In the genomic region with DNA sequence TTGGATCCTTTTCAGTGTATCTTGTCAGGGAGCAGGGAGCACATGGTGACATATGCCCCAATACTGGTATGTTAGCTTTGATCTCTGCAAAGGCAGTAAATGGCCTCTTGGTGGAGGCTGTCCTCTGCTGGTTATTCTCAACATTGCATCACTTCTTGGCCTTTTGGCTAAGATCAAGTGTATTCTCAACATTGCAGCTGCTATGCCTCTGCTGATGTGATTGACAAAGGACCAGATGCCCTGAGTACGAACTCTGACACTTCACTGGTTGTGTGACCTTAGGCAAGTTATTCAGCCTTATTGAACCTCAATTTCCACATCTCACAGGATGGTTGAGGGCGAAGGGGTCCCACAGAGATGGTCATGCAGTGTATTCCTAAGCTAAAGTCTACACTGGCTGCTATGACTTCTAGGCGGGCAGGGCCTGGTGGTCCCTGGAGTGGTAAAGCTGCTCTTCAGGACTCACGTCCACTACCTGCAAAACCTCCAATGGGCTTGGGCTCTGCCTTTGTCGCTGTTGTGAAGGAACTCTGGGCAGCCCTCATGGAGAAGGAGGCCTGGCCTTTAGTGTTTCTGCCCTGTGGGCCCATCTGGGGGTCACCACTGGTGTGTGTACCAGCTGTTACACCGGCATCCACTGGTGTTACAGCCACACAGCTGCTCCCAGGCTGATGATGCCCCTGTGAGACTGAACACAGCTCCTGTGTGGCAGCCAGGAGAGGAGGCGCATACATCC, we compare ENCODE assay signal across 1 cellular context.
TF ChIP-seq lines count a peak whose summit lies in the region.

No MANE protein-coding gene starts in this region.

TF ChIP-seq in HepG2, 621 proteins besides CTCF, POLR2A, EP300 and RAD21 (continued from another document and continues in another):
- TF ChIP-seq, protein P1, sequence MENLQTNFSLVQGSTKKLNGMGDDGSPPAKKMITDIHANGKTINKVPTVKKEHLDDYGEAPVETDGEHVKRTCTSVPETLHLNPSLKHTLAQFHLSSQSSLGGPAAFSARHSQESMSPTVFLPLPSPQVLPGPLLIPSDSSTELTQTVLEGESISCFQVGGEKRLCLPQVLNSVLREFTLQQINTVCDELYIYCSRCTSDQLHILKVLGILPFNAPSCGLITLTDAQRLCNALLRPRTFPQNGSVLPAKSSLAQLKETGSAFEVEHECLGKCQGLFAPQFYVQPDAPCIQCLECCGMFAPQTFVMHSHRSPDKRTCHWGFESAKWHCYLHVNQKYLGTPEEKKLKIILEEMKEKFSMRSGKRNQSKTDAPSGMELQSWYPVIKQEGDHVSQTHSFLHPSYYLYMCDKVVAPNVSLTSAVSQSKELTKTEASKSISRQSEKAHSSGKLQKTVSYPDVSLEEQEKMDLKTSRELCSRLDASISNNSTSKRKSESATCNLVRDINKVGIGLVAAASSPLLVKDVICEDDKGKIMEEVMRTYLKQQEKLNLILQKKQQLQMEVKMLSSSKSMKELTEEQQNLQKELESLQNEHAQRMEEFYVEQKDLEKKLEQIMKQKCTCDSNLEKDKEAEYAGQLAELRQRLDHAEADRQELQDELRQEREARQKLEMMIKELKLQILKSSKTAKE (CRISPR knock-in tag; IDR thresholded peaks at IDR 0.05; ENCODE audit: borderline replicate concordance): no peak
- TF ChIP-seq ZNF766 (CRISPR knock-in tag; IDR thresholded peaks at IDR 0.05; ENCODE audit: borderline replicate concordance): no peak
- TF ChIP-seq MIER3 (CRISPR knock-in tag; IDR thresholded peaks at IDR 0.05; ENCODE audit: borderline replicate concordance): peak; percentile 57; the same call in 1 of the 2 replicates
- no peak for TF ChIP-seq SOX6 (IDR thresholded peaks at IDR 0.05)
- peak; percentile 32; the same call in 1 of the 2 replicates for TF ChIP-seq SOX6 (CRISPR knock-in tag; IDR thresholded peaks at IDR 0.05)
- TF ChIP-seq, protein P2, sequence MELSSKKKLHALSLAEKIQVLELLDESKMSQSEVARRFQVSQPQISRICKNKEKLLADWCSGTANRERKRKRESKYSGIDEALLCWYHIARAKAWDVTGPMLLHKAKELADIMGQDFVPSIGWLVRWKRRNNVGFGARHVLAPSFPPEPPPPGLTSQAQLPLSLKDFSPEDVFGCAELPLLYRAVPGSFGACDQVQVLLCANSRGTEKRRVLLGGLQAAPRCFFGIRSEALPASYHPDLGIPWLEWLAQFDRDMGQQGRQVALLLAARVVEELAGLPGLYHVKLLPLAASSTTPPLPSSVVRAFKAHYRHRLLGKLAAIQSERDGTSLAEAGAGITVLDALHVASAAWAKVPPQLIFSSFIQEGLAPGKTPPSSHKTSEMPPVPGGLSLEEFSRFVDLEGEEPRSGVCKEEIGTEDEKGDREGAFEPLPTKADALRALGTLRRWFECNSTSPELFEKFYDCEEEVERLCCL (CRISPR knock-in tag; IDR thresholded peaks at IDR 0.05; ENCODE audit: borderline replicate concordance): no peak
- TF ChIP-seq FOXA1 (IDR thresholded peaks at IDR 0.05): no peak
- 0 out of 2 replicates have a peak, but pooled peaks have one; percentile 25 for TF ChIP-seq FOXA1 (CRISPR knock-in tag; IDR thresholded peaks at IDR 0.05)
- TF ChIP-seq MXI1 (IDR thresholded peaks at IDR 0.05; ENCODE audit: borderline replicate concordance, low read depth, low read length): peak; percentile 59; the same call in 2 of the 3 replicates
- TF ChIP-seq ZNF335 (CRISPR knock-in tag; IDR thresholded peaks at IDR 0.05): 0 out of 2 replicates have a peak, but pooled peaks have one; percentile 70
- no peak for TF ChIP-seq IKZF4 (CRISPR knock-in tag; IDR thresholded peaks at IDR 0.05; ENCODE audit: borderline replicate concordance, low read depth, not compliant biosample characterization)
- TF ChIP-seq MIXL1 (CRISPR knock-in tag; IDR thresholded peaks at IDR 0.05): peak; percentile 92
- TF ChIP-seq ZNF747 (CRISPR knock-in tag; IDR thresholded peaks at IDR 0.05; ENCODE audit: borderline replicate concordance): no peak
- TF ChIP-seq U2AF2 (IDR thresholded peaks at IDR 0.05; ENCODE audit: low read depth, low read length): no peak
- no peak for TF ChIP-seq PHF5A (CRISPR knock-in tag; IDR thresholded peaks at IDR 0.05; ENCODE audit: low read depth, unreplicated experiment)
- no peak for TF ChIP-seq ASH2L (IDR thresholded peaks at IDR 0.05; ENCODE audit: insufficient read length, low read depth, low read length)
- TF ChIP-seq GATAD2A (CRISPR knock-in tag; IDR thresholded peaks at IDR 0.05): peak; percentile 62
- no peak for TF ChIP-seq ZNF782 (CRISPR knock-in tag; IDR thresholded peaks at IDR 0.05; ENCODE audit: borderline replicate concordance)
- TF ChIP-seq, protein P3, sequence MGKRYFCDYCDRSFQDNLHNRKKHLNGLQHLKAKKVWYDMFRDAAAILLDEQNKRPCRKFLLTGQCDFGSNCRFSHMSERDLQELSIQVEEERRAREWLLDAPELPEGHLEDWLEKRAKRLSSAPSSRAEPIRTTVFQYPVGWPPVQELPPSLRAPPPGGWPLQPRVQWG (CRISPR knock-in tag; IDR thresholded peaks at IDR 0.05; ENCODE audit: borderline replicate concordance, low read depth): no peak
- no peak for TF ChIP-seq MTA1 (CRISPR knock-in tag; IDR thresholded peaks at IDR 0.05; ENCODE audit: borderline replicate concordance)
- no peak for TF ChIP-seq NR1H2 (CRISPR knock-in tag; IDR thresholded peaks at IDR 0.05; ENCODE audit: borderline replicate concordance, low read depth)
- TF ChIP-seq SMAD3 (CRISPR knock-in tag; IDR thresholded peaks at IDR 0.05): peak; percentile 75; the same call in 1 of the 2 replicates
- TF ChIP-seq SMYD3 (CRISPR knock-in tag; IDR thresholded peaks at IDR 0.05): no peak
- TF ChIP-seq GFI1 (CRISPR knock-in tag; IDR thresholded peaks at IDR 0.05; ENCODE audit: borderline replicate concordance): 0 out of 2 replicates have a peak, but pooled peaks have one; percentile 41
- no peak for TF ChIP-seq SRSF4 (IDR thresholded peaks at IDR 0.05; ENCODE audit: low read depth, low read length, poor library complexity, severe bottlenecking)
- TF ChIP-seq TAF15 (IDR thresholded peaks at IDR 0.05; ENCODE audit: low read depth, low read length, poor library complexity, severe bottlenecking): no peak
- 0 out of 2 replicates have a peak, but pooled peaks have one; percentile 47 for TF ChIP-seq NCOA2 (CRISPR knock-in tag; IDR thresholded peaks at IDR 0.05)
- 0 out of 2 replicates have a peak, but pooled peaks have one; percentile 69 for TF ChIP-seq TSC22D2 (CRISPR knock-in tag; IDR thresholded peaks at IDR 0.05; ENCODE audit: borderline replicate concordance)
- 0 out of 2 replicates have a peak, but pooled peaks have one; percentile 36 for TF ChIP-seq MEIS2 (CRISPR knock-in tag; IDR thresholded peaks at IDR 0.05)
- TF ChIP-seq, protein P4, sequence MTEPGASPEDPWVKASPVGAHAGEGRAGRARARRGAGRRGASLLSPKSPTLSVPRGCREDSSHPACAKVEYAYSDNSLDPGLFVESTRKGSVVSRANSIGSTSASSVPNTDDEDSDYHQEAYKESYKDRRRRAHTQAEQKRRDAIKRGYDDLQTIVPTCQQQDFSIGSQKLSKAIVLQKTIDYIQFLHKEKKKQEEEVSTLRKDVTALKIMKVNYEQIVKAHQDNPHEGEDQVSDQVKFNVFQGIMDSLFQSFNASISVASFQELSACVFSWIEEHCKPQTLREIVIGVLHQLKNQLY (CRISPR knock-in tag; IDR thresholded peaks at IDR 0.05): no peak
- no peak for TF ChIP-seq ZNF496 (CRISPR knock-in tag; IDR thresholded peaks at IDR 0.05; ENCODE audit: insufficient replicate concordance)
- TF ChIP-seq FLYWCH1 (CRISPR knock-in tag; IDR thresholded peaks at IDR 0.05): no peak
- TF ChIP-seq ZNF264 (CRISPR knock-in tag; IDR thresholded peaks at IDR 0.05): no peak
- TF ChIP-seq, protein P5, sequence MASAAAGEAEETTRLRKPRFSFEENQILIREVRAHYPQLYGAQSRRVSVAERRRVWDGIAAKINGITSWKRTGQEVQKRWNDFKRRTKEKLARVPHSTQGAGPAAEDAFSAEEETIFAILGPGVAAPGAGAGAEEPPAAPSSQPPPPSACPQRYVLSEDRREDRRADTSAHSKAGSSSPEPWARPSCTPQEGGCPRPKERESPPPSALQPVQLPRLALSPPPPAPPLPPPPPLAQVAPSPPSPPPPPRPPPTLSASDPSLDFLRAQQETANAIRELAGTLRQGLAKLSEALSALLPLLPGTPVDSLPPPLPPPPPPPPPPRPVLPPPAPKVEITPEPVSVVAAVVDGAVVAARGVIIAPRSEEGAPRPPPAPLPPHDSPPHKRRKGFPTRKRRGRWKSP (CRISPR knock-in tag; IDR thresholded peaks at IDR 0.05): 0 out of 2 replicates have a peak, but pooled peaks have one; percentile 63
- 0 out of 2 replicates have a peak, but pooled peaks have one; percentile 46 for TF ChIP-seq BCL6 (CRISPR knock-in tag; IDR thresholded peaks at IDR 0.05)
- 0 out of 2 replicates have a peak, but pooled peaks have one; percentile 13 for TF ChIP-seq RARA (CRISPR knock-in tag; IDR thresholded peaks at IDR 0.05)
- 0 out of 2 replicates have a peak, but pooled peaks have one; percentile 41 for TF ChIP-seq ZNF614 (CRISPR knock-in tag; IDR thresholded peaks at IDR 0.05; ENCODE audit: borderline replicate concordance)
- peak; percentile 89 for TF ChIP-seq ZNF124 (CRISPR knock-in tag; IDR thresholded peaks at IDR 0.05)
- TF ChIP-seq BORCS8-MEF2B (CRISPR knock-in tag; IDR thresholded peaks at IDR 0.05): no peak
- no peak for TF ChIP-seq EED (CRISPR knock-in tag; IDR thresholded peaks at IDR 0.05)
- no peak for TF ChIP-seq ZC3H4 (CRISPR knock-in tag; IDR thresholded peaks at IDR 0.05; ENCODE audit: borderline replicate concordance)
- TF ChIP-seq ZNF891 (CRISPR knock-in tag; IDR thresholded peaks at IDR 0.05): no peak
- no peak for TF ChIP-seq SALL2 (CRISPR knock-in tag; IDR thresholded peaks at IDR 0.05)
- TF ChIP-seq GABPB1 (CRISPR knock-in tag; IDR thresholded peaks at IDR 0.05): no peak
- TF ChIP-seq RBAK (CRISPR knock-in tag; IDR thresholded peaks at IDR 0.05): no peak
- TF ChIP-seq, protein P6, sequence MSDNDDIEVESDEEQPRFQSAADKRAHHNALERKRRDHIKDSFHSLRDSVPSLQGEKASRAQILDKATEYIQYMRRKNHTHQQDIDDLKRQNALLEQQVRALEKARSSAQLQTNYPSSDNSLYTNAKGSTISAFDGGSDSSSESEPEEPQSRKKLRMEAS (IDR thresholded peaks at IDR 0.05): peak; percentile 74
- TF ChIP-seq, protein P7, sequence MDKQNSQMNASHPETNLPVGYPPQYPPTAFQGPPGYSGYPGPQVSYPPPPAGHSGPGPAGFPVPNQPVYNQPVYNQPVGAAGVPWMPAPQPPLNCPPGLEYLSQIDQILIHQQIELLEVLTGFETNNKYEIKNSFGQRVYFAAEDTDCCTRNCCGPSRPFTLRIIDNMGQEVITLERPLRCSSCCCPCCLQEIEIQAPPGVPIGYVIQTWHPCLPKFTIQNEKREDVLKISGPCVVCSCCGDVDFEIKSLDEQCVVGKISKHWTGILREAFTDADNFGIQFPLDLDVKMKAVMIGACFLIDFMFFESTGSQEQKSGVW (CRISPR knock-in tag; IDR thresholded peaks at IDR 0.05; ENCODE audit: borderline replicate concordance): no peak
- TF ChIP-seq ZNF567 (CRISPR knock-in tag; IDR thresholded peaks at IDR 0.05; ENCODE audit: borderline replicate concordance): no peak
- TF ChIP-seq ERF (CRISPR knock-in tag; IDR thresholded peaks at IDR 0.05): 0 out of 2 replicates have a peak, but pooled peaks have one; percentile 37
- TF ChIP-seq, protein P8, sequence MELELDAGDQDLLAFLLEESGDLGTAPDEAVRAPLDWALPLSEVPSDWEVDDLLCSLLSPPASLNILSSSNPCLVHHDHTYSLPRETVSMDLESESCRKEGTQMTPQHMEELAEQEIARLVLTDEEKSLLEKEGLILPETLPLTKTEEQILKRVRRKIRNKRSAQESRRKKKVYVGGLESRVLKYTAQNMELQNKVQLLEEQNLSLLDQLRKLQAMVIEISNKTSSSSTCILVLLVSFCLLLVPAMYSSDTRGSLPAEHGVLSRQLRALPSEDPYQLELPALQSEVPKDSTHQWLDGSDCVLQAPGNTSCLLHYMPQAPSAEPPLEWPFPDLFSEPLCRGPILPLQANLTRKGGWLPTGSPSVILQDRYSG (CRISPR knock-in tag; IDR thresholded peaks at IDR 0.05): no peak
- no peak for TF ChIP-seq ARID2 (CRISPR knock-in tag; IDR thresholded peaks at IDR 0.05; ENCODE audit: borderline replicate concordance)
- TF ChIP-seq, protein P9, sequence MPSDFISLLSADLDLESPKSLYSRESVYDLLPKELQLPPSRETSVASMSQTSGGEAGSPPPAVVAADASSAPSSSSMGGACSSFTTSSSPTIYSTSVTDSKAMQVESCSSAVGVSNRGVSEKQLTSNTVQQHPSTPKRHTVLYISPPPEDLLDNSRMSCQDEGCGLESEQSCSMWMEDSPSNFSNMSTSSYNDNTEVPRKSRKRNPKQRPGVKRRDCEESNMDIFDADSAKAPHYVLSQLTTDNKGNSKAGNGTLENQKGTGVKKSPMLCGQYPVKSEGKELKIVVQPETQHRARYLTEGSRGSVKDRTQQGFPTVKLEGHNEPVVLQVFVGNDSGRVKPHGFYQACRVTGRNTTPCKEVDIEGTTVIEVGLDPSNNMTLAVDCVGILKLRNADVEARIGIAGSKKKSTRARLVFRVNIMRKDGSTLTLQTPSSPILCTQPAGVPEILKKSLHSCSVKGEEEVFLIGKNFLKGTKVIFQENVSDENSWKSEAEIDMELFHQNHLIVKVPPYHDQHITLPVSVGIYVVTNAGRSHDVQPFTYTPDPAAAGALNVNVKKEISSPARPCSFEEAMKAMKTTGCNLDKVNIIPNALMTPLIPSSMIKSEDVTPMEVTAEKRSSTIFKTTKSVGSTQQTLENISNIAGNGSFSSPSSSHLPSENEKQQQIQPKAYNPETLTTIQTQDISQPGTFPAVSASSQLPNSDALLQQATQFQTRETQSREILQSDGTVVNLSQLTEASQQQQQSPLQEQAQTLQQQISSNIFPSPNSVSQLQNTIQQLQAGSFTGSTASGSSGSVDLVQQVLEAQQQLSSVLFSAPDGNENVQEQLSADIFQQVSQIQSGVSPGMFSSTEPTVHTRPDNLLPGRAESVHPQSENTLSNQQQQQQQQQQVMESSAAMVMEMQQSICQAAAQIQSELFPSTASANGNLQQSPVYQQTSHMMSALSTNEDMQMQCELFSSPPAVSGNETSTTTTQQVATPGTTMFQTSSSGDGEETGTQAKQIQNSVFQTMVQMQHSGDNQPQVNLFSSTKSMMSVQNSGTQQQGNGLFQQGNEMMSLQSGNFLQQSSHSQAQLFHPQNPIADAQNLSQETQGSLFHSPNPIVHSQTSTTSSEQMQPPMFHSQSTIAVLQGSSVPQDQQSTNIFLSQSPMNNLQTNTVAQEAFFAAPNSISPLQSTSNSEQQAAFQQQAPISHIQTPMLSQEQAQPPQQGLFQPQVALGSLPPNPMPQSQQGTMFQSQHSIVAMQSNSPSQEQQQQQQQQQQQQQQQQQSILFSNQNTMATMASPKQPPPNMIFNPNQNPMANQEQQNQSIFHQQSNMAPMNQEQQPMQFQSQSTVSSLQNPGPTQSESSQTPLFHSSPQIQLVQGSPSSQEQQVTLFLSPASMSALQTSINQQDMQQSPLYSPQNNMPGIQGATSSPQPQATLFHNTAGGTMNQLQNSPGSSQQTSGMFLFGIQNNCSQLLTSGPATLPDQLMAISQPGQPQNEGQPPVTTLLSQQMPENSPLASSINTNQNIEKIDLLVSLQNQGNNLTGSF (CRISPR knock-in tag; IDR thresholded peaks at IDR 0.05): no peak
- TF ChIP-seq NCOA5 (CRISPR knock-in tag; IDR thresholded peaks at IDR 0.05): no peak
- TF ChIP-seq ZFAT (CRISPR knock-in tag; conservative IDR thresholded peaks at IDR 0.05): no peak
- no peak for TF ChIP-seq ZNF547 (CRISPR knock-in tag; IDR thresholded peaks at IDR 0.05)
